ENCODE assay signal across 1 cellular context in the genomic region with DNA sequence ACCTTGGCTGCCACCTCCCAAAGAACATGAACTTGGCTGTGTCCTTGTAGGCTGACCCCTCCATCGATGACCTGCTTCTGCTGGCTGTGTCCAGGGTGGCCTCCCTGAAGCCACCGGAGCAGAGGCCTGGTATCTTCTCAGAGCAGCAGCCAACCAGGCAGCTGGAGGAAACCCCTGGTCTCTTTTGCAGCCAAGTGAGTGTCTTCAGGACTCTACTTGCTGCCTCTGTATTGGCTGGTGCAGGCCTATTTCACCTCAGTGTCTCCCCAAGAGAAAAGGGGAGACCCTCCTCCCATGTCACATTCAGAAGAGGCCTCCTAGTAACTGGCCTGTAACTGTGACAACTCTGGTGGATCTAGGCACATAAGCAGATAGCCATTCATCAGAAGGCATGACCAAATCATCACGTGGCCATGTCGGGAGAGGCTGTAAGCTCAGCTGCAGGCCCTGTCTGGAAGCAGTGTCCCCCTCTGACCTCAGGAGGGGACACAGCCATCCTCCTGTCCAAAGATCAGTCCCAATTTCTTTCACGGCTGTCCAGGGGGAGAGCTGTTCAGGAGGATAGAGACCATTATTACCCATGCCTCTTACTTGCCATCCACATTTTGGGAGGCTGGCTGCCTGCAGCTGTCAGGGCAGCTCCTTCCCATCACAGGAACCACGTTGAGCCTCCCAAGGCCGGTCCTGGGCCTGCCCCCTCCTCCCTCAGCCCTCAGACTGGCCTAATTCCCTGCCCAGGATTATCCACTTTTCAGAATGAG.
TF ChIP-seq lines count a peak whose summit lies in the region.

No MANE protein-coding gene starts in this region.

TF ChIP-seq in HepG2, 621 proteins besides CTCF, POLR2A, EP300 and RAD21 (continued from another document and continues in another):
- TF ChIP-seq ATRX (CRISPR knock-in tag; IDR thresholded peaks at IDR 0.05; ENCODE audit: borderline replicate concordance), result no peak
- TF ChIP-seq, protein P1, sequence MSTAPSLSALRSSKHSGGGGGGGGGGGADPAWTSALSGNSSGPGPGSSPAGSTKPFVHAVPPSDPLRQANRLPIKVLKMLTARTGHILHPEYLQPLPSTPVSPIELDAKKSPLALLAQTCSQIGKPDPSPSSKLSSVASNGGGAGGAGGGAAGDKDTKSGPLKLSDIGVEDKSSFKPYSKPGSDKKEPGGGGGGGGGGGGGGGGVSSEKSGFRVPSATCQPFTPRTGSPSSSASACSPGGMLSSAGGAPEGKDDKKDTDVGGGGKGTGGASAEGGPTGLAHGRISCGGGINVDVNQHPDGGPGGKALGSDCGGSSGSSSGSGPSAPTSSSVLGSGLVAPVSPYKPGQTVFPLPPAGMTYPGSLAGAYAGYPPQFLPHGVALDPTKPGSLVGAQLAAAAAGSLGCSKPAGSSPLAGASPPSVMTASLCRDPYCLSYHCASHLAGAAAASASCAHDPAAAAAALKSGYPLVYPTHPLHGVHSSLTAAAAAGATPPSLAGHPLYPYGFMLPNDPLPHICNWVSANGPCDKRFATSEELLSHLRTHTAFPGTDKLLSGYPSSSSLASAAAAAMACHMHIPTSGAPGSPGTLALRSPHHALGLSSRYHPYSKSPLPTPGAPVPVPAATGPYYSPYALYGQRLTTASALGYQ (CRISPR knock-in tag; IDR thresholded peaks at IDR 0.05), result 0 out of 2 replicates have a peak, but pooled peaks have one; percentile 58
- no peak for TF ChIP-seq MTF2 (CRISPR knock-in tag; IDR thresholded peaks at IDR 0.05; ENCODE audit: borderline replicate concordance)
- TF ChIP-seq, protein P2, sequence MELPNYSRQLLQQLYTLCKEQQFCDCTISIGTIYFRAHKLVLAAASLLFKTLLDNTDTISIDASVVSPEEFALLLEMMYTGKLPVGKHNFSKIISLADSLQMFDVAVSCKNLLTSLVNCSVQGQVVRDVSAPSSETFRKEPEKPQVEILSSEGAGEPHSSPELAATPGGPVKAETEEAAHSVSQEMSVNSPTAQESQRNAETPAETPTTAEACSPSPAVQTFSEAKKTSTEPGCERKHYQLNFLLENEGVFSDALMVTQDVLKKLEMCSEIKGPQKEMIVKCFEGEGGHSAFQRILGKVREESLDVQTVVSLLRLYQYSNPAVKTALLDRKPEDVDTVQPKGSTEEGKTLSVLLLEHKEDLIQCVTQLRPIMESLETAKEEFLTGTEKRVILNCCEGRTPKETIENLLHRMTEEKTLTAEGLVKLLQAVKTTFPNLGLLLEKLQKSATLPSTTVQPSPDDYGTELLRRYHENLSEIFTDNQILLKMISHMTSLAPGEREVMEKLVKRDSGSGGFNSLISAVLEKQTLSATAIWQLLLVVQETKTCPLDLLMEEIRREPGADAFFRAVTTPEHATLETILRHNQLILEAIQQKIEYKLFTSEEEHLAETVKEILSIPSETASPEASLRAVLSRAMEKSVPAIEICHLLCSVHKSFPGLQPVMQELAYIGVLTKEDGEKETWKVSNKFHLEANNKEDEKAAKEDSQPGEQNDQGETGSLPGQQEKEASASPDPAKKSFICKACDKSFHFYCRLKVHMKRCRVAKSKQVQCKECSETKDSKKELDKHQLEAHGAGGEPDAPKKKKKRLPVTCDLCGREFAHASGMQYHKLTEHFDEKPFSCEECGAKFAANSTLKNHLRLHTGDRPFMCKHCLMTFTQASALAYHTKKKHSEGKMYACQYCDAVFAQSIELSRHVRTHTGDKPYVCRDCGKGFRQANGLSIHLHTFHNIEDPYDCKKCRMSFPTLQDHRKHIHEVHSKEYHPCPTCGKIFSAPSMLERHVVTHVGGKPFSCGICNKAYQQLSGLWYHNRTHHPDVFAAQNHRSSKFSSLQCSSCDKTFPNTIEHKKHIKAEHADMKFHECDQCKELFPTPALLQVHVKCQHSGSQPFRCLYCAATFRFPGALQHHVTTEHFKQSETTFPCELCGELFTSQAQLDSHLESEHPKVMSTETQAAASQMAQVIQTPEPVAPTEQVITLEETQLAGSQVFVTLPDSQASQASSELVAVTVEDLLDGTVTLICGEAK (IDR thresholded peaks at IDR 0.05), result no peak
- TF ChIP-seq, protein P2 (CRISPR knock-in tag; IDR thresholded peaks at IDR 0.05), result 0 out of 2 replicates have a peak, but pooled peaks have one; percentile 66
- TF ChIP-seq, protein P3, sequence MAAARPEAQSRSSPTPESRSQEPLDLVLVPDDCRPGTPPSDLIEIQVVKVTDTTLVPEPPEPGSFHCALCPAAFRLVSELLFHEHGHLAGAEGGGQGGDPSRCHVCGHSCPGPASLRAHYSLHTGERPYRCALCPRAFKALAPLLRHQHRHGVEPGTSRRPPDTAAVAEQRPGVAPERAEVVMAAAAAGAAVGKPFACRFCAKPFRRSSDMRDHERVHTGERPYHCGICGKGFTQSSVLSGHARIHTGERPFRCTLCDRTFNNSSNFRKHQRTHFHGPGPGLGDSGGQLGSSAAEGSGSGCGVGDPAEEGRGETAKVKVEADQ (CRISPR knock-in tag; IDR thresholded peaks at IDR 0.05; ENCODE audit: borderline replicate concordance), result peak; percentile 47; the same call in 1 of the 2 replicates
- TF ChIP-seq, protein P4, sequence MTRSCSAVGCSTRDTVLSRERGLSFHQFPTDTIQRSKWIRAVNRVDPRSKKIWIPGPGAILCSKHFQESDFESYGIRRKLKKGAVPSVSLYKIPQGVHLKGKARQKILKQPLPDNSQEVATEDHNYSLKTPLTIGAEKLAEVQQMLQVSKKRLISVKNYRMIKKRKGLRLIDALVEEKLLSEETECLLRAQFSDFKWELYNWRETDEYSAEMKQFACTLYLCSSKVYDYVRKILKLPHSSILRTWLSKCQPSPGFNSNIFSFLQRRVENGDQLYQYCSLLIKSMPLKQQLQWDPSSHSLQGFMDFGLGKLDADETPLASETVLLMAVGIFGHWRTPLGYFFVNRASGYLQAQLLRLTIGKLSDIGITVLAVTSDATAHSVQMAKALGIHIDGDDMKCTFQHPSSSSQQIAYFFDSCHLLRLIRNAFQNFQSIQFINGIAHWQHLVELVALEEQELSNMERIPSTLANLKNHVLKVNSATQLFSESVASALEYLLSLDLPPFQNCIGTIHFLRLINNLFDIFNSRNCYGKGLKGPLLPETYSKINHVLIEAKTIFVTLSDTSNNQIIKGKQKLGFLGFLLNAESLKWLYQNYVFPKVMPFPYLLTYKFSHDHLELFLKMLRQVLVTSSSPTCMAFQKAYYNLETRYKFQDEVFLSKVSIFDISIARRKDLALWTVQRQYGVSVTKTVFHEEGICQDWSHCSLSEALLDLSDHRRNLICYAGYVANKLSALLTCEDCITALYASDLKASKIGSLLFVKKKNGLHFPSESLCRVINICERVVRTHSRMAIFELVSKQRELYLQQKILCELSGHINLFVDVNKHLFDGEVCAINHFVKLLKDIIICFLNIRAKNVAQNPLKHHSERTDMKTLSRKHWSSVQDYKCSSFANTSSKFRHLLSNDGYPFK (CRISPR knock-in tag; IDR thresholded peaks at IDR 0.05; ENCODE audit: borderline replicate concordance), result no peak; the same call in 1 of the 2 replicates
- TF ChIP-seq GATAD1 (CRISPR knock-in tag; IDR thresholded peaks at IDR 0.05), result peak; percentile 40; the same call in 1 of the 2 replicates
- TF ChIP-seq AKAP8 (CRISPR knock-in tag; IDR thresholded peaks at IDR 0.05), result peak; percentile 58; the same call in 1 of the 2 replicates
- no peak for TF ChIP-seq CAMTA2 (CRISPR knock-in tag; IDR thresholded peaks at IDR 0.05; ENCODE audit: borderline replicate concordance)
- TF ChIP-seq, protein P5, sequence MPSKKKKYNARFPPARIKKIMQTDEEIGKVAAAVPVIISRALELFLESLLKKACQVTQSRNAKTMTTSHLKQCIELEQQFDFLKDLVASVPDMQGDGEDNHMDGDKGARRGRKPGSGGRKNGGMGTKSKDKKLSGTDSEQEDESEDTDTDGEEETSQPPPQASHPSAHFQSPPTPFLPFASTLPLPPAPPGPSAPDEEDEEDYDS (CRISPR knock-in tag; IDR thresholded peaks at IDR 0.05), result peak; percentile 98
- TF ChIP-seq, protein P6, sequence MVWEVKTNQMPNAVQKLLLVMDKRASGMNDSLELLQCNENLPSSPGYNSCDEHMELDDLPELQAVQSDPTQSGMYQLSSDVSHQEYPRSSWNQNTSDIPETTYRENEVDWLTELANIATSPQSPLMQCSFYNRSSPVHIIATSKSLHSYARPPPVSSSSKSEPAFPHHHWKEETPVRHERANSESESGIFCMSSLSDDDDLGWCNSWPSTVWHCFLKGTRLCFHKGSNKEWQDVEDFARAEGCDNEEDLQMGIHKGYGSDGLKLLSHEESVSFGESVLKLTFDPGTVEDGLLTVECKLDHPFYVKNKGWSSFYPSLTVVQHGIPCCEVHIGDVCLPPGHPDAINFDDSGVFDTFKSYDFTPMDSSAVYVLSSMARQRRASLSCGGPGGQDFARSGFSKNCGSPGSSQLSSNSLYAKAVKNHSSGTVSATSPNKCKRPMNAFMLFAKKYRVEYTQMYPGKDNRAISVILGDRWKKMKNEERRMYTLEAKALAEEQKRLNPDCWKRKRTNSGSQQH (CRISPR knock-in tag; IDR thresholded peaks at IDR 0.05; ENCODE audit: low read depth), result no peak; the same call in 1 of the 2 replicates
- TF ChIP-seq PRPF4 (IDR thresholded peaks at IDR 0.05; ENCODE audit: low read depth, low read length, poor library complexity, severe bottlenecking), result no peak
- TF ChIP-seq ZNF644 (CRISPR knock-in tag; IDR thresholded peaks at IDR 0.05; ENCODE audit: low read depth), result no peak
- TF ChIP-seq ZSCAN21 (CRISPR knock-in tag; IDR thresholded peaks at IDR 0.05; ENCODE audit: borderline replicate concordance), result no peak; the same call in 1 of the 2 replicates
- TF ChIP-seq ZSCAN31 (CRISPR knock-in tag; IDR thresholded peaks at IDR 0.05; ENCODE audit: low read depth), result peak; percentile 57; the same call in 1 of the 2 replicates
- TF ChIP-seq, protein P7, sequence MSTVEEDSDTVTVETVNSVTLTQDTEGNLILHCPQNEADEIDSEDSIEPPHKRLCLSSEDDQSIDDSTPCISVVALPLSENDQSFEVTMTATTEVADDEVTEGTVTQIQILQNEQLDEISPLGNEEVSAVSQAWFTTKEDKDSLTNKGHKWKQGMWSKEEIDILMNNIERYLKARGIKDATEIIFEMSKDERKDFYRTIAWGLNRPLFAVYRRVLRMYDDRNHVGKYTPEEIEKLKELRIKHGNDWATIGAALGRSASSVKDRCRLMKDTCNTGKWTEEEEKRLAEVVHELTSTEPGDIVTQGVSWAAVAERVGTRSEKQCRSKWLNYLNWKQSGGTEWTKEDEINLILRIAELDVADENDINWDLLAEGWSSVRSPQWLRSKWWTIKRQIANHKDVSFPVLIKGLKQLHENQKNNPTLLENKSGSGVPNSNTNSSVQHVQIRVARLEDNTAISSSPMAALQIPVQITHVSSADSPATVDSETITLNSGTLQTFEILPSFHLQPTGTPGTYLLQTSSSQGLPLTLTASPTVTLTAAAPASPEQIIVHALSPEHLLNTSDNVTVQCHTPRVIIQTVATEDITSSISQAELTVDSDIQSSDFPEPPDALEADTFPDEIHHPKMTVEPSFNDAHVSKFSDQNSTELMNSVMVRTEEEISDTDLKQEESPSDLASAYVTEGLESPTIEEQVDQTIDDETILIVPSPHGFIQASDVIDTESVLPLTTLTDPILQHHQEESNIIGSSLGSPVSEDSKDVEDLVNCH (CRISPR knock-in tag; IDR thresholded peaks at IDR 0.05), result no peak
- peak; percentile 95 for TF ChIP-seq HNF4A (CRISPR knock-in tag; IDR thresholded peaks at IDR 0.05)
- TF ChIP-seq ATAD3A (CRISPR knock-in tag; IDR thresholded peaks at IDR 0.05), result no peak
- TF ChIP-seq HNRNPH1 (optimal IDR thresholded peaks at IDR 0.05; ENCODE audit: low read depth, low read length), result peak; percentile 64
